Comparison of ENCODE assay signal across 1 cellular context in genomic region chr3:5442106-5442785, GRCh38.
TF ChIP-seq lines count a peak whose summit lies in the region.

No MANE protein-coding gene starts in this region.

TF ChIP-seq in K562, 482 proteins besides CTCF, POLR2A, EP300 and RAD21 (continued from another document and continues in another):
- TF ChIP-seq ZNF518B (CRISPR knock-in tag; IDR thresholded peaks at IDR 0.05), result 0 out of 2 replicates have a peak, but pooled peaks have one; percentile 69
- TF ChIP-seq RBM34 (IDR thresholded peaks at IDR 0.05; ENCODE audit: borderline replicate concordance, insufficient read depth, low read length), result no peak
- TF ChIP-seq SMAD4 (CRISPR knock-in tag; conservative IDR thresholded peaks at IDR 0.05), result peak; percentile 14; the same call in 1 of the 2 replicates
- TF ChIP-seq TGIF2 (CRISPR knock-in tag; IDR thresholded peaks at IDR 0.05), result no peak
- TF ChIP-seq ZNF778 (CRISPR knock-in tag; IDR thresholded peaks at IDR 0.05), result no peak
- TF ChIP-seq CBX5 (IDR thresholded peaks at IDR 0.05; ENCODE audit: borderline replicate concordance, low read depth), result no peak
- TF ChIP-seq ZNF24 (IDR thresholded peaks at IDR 0.05), result no peak
- TF ChIP-seq NCOA4 (IDR thresholded peaks at IDR 0.05; ENCODE audit: partially characterized antibody), result no peak
- no peak for TF ChIP-seq ZBTB7A (IDR thresholded peaks at IDR 0.05; ENCODE audit: borderline replicate concordance, control insufficient read depth, low read depth, low read length)
- TF ChIP-seq GTF2B (IDR thresholded peaks at IDR 0.05; ENCODE audit: extremely low read depth, insufficient read length), result no peak
- TF ChIP-seq ATF1 (CRISPR knock-in tag; IDR thresholded peaks at IDR 0.05), result no peak
- 0 out of 2 replicates have a peak, but pooled peaks have one; percentile 21 for TF ChIP-seq ATF1 (tag; IDR thresholded peaks at IDR 0.05)
- no peak for TF ChIP-seq NR2C2 (CRISPR knock-in tag; IDR thresholded peaks at IDR 0.05)
- TF ChIP-seq NR2C2 (tag; IDR thresholded peaks at IDR 0.05), result no peak; the same call in 1 of the 2 replicates
- no peak for TF ChIP-seq WHSC1 (IDR thresholded peaks at IDR 0.05; ENCODE audit: low read length)
- no peak for TF ChIP-seq ZNF184 (CRISPR knock-in tag; IDR thresholded peaks at IDR 0.05)
- TF ChIP-seq EGR1 (conservative IDR thresholded peaks at IDR 0.05), result peak; percentile 36
- TF ChIP-seq CHD1 (IDR thresholded peaks at IDR 0.05; ENCODE audit: low read length), result no peak
- peak; percentile 97 for TF ChIP-seq NFE2 (IDR thresholded peaks at IDR 0.05; ENCODE audit: low read depth)
- no peak for TF ChIP-seq ZNF431 (CRISPR knock-in tag; IDR thresholded peaks at IDR 0.05)
- peak; percentile 14 for TF ChIP-seq ELF1 (tag; IDR thresholded peaks at IDR 0.05)
- peak; percentile 71 for TF ChIP-seq ADNP (tag; IDR thresholded peaks at IDR 0.05)
- no peak for TF ChIP-seq PBX2 (CRISPR knock-in tag; IDR thresholded peaks at IDR 0.05; ENCODE audit: low read depth)
- TF ChIP-seq PBX2 (tag; conservative IDR thresholded peaks at IDR 0.05; ENCODE audit: low read depth), result peak; percentile 48; the same call in 1 of the 2 replicates
- no peak for TF ChIP-seq TCFL5 (CRISPR knock-in tag; conservative IDR thresholded peaks at IDR 0.05)
- TF ChIP-seq RNF2 (IDR thresholded peaks at IDR 0.05), result peak; percentile 63; the same call in 1 of the 2 replicates
- peak; percentile 14 for TF ChIP-seq SMARCE1 (IDR thresholded peaks at IDR 0.05)
- TF ChIP-seq CC2D1A (IDR thresholded peaks at IDR 0.05), result peak; percentile 36; the same call in 1 of the 2 replicates
- TF ChIP-seq PTTG1 (tag; IDR thresholded peaks at IDR 0.05; ENCODE audit: low read depth), result peak; percentile 9; the same call in 1 of the 2 replicates
- no peak for TF ChIP-seq TEAD1 (CRISPR knock-in tag; IDR thresholded peaks at IDR 0.05)
- TF ChIP-seq ZBTB40 (IDR thresholded peaks at IDR 0.05), result peak; percentile 99
- peak; percentile 96 for TF ChIP-seq ZBTB40 (CRISPR knock-in tag; IDR thresholded peaks at IDR 0.05)
- TF ChIP-seq RBFOX2 (IDR thresholded peaks at IDR 0.05; ENCODE audit: low read depth, low read length), result 0 out of 2 replicates have a peak, but pooled peaks have one; percentile 31
- peak; percentile 70; the same call in 1 of the 2 replicates for TF ChIP-seq HDAC2 (IDR thresholded peaks at IDR 0.05)
- no peak for TF ChIP-seq FOXK1 (CRISPR knock-in tag; IDR thresholded peaks at IDR 0.05; ENCODE audit: borderline replicate concordance)
- peak; percentile 77 to 88 for TF ChIP-seq KDM1A (IDR thresholded peaks at IDR 0.05)
- peak; percentile 85 for TF ChIP-seq L3MBTL2 (IDR thresholded peaks at IDR 0.05)
- TF ChIP-seq HES1 (IDR thresholded peaks at IDR 0.05; ENCODE audit: low read depth), result peak; percentile 58; the same call in 1 of the 2 replicates
- no peak for TF ChIP-seq ASH1L (IDR thresholded peaks at IDR 0.05; ENCODE audit: borderline replicate concordance, low read depth, partially characterized antibody)
- peak; percentile 80 for TF ChIP-seq ZNF766 (CRISPR knock-in tag; conservative IDR thresholded peaks at IDR 0.05)
- peak; percentile 86 for TF ChIP-seq ZNF589 (CRISPR knock-in tag; IDR thresholded peaks at IDR 0.05; ENCODE audit: low read depth)
- TF ChIP-seq ZKSCAN8 (CRISPR knock-in tag; IDR thresholded peaks at IDR 0.05), result peak; percentile 53; the same call in 1 of the 2 replicates
- TF ChIP-seq ZNF586 (CRISPR knock-in tag; conservative IDR thresholded peaks at IDR 0.05), result no peak
- peak; percentile 52 for TF ChIP-seq CBFA2T2 (conservative IDR thresholded peaks at IDR 0.05)
- no peak for TF ChIP-seq RB1 (IDR thresholded peaks at IDR 0.05; ENCODE audit: low read depth)
- no peak for TF ChIP-seq MEF2A (IDR thresholded peaks at IDR 0.05; ENCODE audit: control insufficient read depth, low read depth, low read length)
- TF ChIP-seq BMI1 (IDR thresholded peaks at IDR 0.05; ENCODE audit: low read length), result no peak
- no peak for TF ChIP-seq SAFB (IDR thresholded peaks at IDR 0.05; ENCODE audit: borderline replicate concordance, low read depth, low read length)
- TF ChIP-seq SRSF9 (IDR thresholded peaks at IDR 0.05; ENCODE audit: borderline replicate concordance, low read depth, low read length), result no peak
- peak; percentile 44 to 69; a peak in 3 of 4 replicates for TF ChIP-seq FOXK2 (conservative IDR thresholded peaks at IDR 0.05 in 1 of 2, IDR thresholded peaks at IDR 0.05 in 1 of 2; ENCODE audit: low read depth in 2 of 2)
- no peak for TF ChIP-seq PHB2 (IDR thresholded peaks at IDR 0.05; ENCODE audit: low read depth)
- TF ChIP-seq ATF6 (CRISPR knock-in tag; IDR thresholded peaks at IDR 0.05), result no peak
